ENCODE assay signal across 7 cellular contexts in genomic region chr10:5811387-5811821, GRCh38. TPM values are rescaled to one million over a fixed set of nuclear protein-coding genes. Genes with fewer than 3 reads are reported as not detected.
DNase-seq lines count a peak whose midpoint lies in the region; ATAC-seq and TF ChIP-seq lines count a peak whose summit lies in the region.

No MANE protein-coding gene starts in this region.

- peaks cover 5% of the 10 kb centered on the region for H3K4me1 ChIP-seq in ES-I3 (ENCODE audit: insufficient read depth, low read length)

- H3K36me3 Mint-ChIP-seq in mesothelial cell of epicardium, result peaks cover 3% of the 10 kb centered on the region

- no peaks in the 10 kb centered on the region; the same call in 1 of the 2 replicates for H3K9me3 ChIP-seq in ES-I3 (ENCODE audit: control insufficient read depth, insufficient read depth, low read length)

- H3K27me3 Mint-ChIP-seq in mesothelial cell of epicardium (ENCODE audit: low read depth), result no peaks in the 10 kb centered on the region

- H3K4me3 ChIP-seq in NB4 (ENCODE audit: low read depth, low read length) (peak overlapping the region; percentile 96), cardiac fibroblast (replicated peaks in 1 of 2; ENCODE audit: low read depth in 2 of 2, low read length in 2 of 2) (peak overlapping the region; percentile 87 to 88)

- peak overlapping the region; percentile 84 for H3K4me3 Mint-ChIP-seq in mesothelial cell of epicardium

- peak overlapping the region; percentile 96 for H3K9ac ChIP-seq in ES-I3 (ENCODE audit: low read depth, low read length)

- no peak for TF ChIP-seq POLR2A in NB4 (IDR thresholded peaks at IDR 0.05; ENCODE audit: extremely low read depth, insufficient read length)

- H3K27ac Mint-ChIP-seq in mesothelial cell of epicardium, result peak overlapping the region; percentile 89

- DNase-seq in NB4 (ENCODE audit: low read depth), result peak; percentile 31
- DNase-seq in cardiac fibroblast (ENCODE audit: low read depth in 2 of 2), result peak; percentile 50 to 66
- DNase-seq in mesothelial cell of epicardium (ENCODE audit: low spot score in 2 of 2, unreplicated experiment in 2 of 2), result no peak
- no peak for DNase-seq in NCI-H2171 (lab: John Stamatoyannopoulos, UW)
- no peak for DNase-seq in stimulated activated CD4-positive, alpha-beta T cell treated with anti-CD3 and anti-CD28 coated beads, Interleukin-2, amount 100 ng/mL, for 24 hours

- H3K4me1 Mint-ChIP-seq in mesothelial cell of epicardium, result peaks cover 50% of the 10 kb centered on the region

- ATAC-seq in GM18867 (IDR thresholded peaks at IDR 0.05; ENCODE audit: unreplicated experiment), result no peak

- H3K9me3 Mint-ChIP-seq in mesothelial cell of epicardium, result no peaks in the 10 kb centered on the region

- no peak for TF ChIP-seq CTCF in NB4 (IDR thresholded peaks at IDR 0.05; ENCODE audit: low read depth, low read length)
- TF ChIP-seq CTCF in cardiac fibroblast (IDR thresholded peaks at IDR 0.05; ENCODE audit: low read depth, low read length), result no peak
- no peak for TF ChIP-seq CTCF in mesothelial cell of epicardium (IDR thresholded peaks at IDR 0.05; ENCODE audit: unreplicated experiment)

- peaks cover 2% of the 10 kb centered on the region; the same call in 1 of the 2 replicates for H3K36me3 ChIP-seq in ES-I3 (ENCODE audit: insufficient read depth, low read length)

RNA-seq across cellular contexts. Expression of gene GDI2, which starts 1.8 kb away (rescaled TPM):
- 216 to 221 TPM (median 221 TPM) in 3 replicates for total RNA-seq in mesothelial cell of epicardium

Comparison
In these comparisons a context has a peak if more than half of its experiments do, and no peak if none do; other contexts are left out.
1. DNase-seq: peak in NB4 (single experiment) and cardiac fibroblast (2 of 2); none in mesothelial cell of epicardium (0 of 2), NCI-H2171 (single experiment) and stimulated activated CD4-positive, alpha-beta T cell treated with anti-CD3 and anti-CD28 coated beads, Interleukin-2, amount 100 ng/mL, for 24 hours (0 of 2).